ENCODE assay signal across 23 cellular contexts in genomic region chr14:61643546-61643945, GRCh38. TPM values are rescaled to one million over a fixed set of nuclear protein-coding genes. Genes with fewer than 3 reads are reported as not detected.
DNase-seq lines count a peak whose midpoint lies in the region; ATAC-seq and TF ChIP-seq lines count a peak whose summit lies in the region.
"Had no signal": no experiment of that assay in that cellular context is flagged by ENCODE, and none has a peak within 500 bp of the region (broad histone marks: within the 10 kb centered on the region; RNA-seq: fewer than 3 reads in every experiment).

No MANE protein-coding gene starts in this region.

- H3K4me1 ChIP-seq in hepatocyte (ENCODE audit: insufficient read depth), result no peaks in the 10 kb centered on the region

- no peaks in the 10 kb centered on the region for H3K79me2 ChIP-seq in hepatocyte

- no peak for DNase-seq in stimulated activated naive CD8-positive, alpha-beta T cell treated with anti-CD3 and anti-CD28 coated beads, Interleukin-15, amount 100 ng/mL, for 72 hours
- DNase-seq in activated B cell treated with CpG ODN at 0.5 μM for 24 hours, result no peak
- peak; percentile 58 for DNase-seq in iris pigment epithelial cell (ENCODE audit: low read depth)
- no peak for DNase-seq in H7
- no peak for DNase-seq in hepatocyte (ENCODE audit: low spot score)
- DNase-seq in AG08396 (ENCODE audit: low spot score), result no peak
- DNase-seq in coronary artery (ENCODE audit: low spot score), result no peak
- DNase-seq: activated CD8-positive, alpha-beta T cell treated with anti-CD3 and anti-CD28 coated beads, Interleukin-2, amount 10 ng/mL, durations not matched to agents 7 days and 5 days; CD4-positive, alpha-beta T cell; cerebellar nuclear complex; DMS79; MM.1S; naive thymus-derived CD8-positive, alpha-beta T cell; NCI-H1694 treated with DMSO at 0.1 percent for 48 hours; NCI-H226; stimulated activated CD4-positive, alpha-beta T cell treated with anti-CD3 and anti-CD28 coated beads, Interleukin-15, amount 100 ng/mL, for 24 hours; stimulated activated naive CD4-positive, alpha-beta T cell; T-cell had no signal

- no peak overlapping the region for H3K4me2 ChIP-seq in hepatocyte

- no peaks in the 10 kb centered on the region for H3K9me2 ChIP-seq in hepatocyte (replicated peaks; ENCODE audit: insufficient read depth)

- H3K27ac ChIP-seq in hepatocyte, result no peak overlapping the region
- H3K27ac ChIP-seq in coronary artery, result no peak overlapping the region
- H3K27ac ChIP-seq: gastroesophageal sphincter had no signal

- peaks cover 24% of the 10 kb centered on the region for H3K4me1 Mint-ChIP-seq in stimulated activated naive CD8-positive, alpha-beta T cell treated with anti-CD3 and anti-CD28 coated beads, Interleukin-15, Interleukin-2, amounts not matched to agents 100 ng/mL and 50 ng/mL, for 24 hours (ENCODE audit: low read depth)
- H3K4me1 Mint-ChIP-seq in stimulated activated naive CD8-positive, alpha-beta T cell treated with anti-CD3 and anti-CD28 coated beads, Interleukin-15, amount 100 ng/mL, for 72 hours, result peaks cover 21% of the 10 kb centered on the region
- peaks cover 29% of the 10 kb centered on the region for H3K4me1 Mint-ChIP-seq in activated B cell treated with CpG ODN at 0.5 μM for 24 hours

- no peaks in the 10 kb centered on the region for H3K36me3 Mint-ChIP-seq in stimulated activated naive CD8-positive, alpha-beta T cell treated with anti-CD3 and anti-CD28 coated beads, Interleukin-15, Interleukin-2, amounts not matched to agents 100 ng/mL and 50 ng/mL, for 24 hours (ENCODE audit: low read depth)
- no peaks in the 10 kb centered on the region for H3K36me3 Mint-ChIP-seq in activated B cell treated with CpG ODN at 0.5 μM for 24 hours (ENCODE audit: low read depth)
- H3K36me3 Mint-ChIP-seq: naive thymus-derived CD8-positive, alpha-beta T cell; T-cell; type B pancreatic cell; WTC11 had no signal

- TF ChIP-seq CTCF in activated B cell treated with CpG ODN at 0.5 μM for 24 hours (IDR thresholded peaks at IDR 0.05) (no peak), hepatocyte (IDR thresholded peaks at IDR 0.05; ENCODE audit: poor library complexity) (no peak), coronary artery (IDR thresholded peaks at IDR 0.05) (no peak)

- H3K27ac Mint-ChIP-seq in stimulated activated naive CD8-positive, alpha-beta T cell treated with anti-CD3 and anti-CD28 coated beads, Interleukin-15, Interleukin-2, amounts not matched to agents 100 ng/mL and 50 ng/mL, for 24 hours, result peak overlapping the region; percentile 38
- H3K27ac Mint-ChIP-seq in stimulated activated naive CD8-positive, alpha-beta T cell treated with anti-CD3 and anti-CD28 coated beads, Interleukin-15, amount 100 ng/mL, for 72 hours, result peak overlapping the region in 1 of 2 donors; percentile 44
- H3K27ac Mint-ChIP-seq in activated B cell treated with CpG ODN at 0.5 μM for 24 hours, result peak overlapping the region; percentile 57
- H3K27ac Mint-ChIP-seq: activated CD8-positive, alpha-beta T cell treated with anti-CD3 and anti-CD28 coated beads, Interleukin-2, amount 10 ng/mL, durations not matched to agents 7 days and 5 days; CD4-positive, alpha-beta T cell; naive thymus-derived CD8-positive, alpha-beta T cell; T-cell; type B pancreatic cell; WTC11 had no signal

- no peak for ATAC-seq in stimulated activated naive CD8-positive, alpha-beta T cell treated with anti-CD3 and anti-CD28 coated beads, Interleukin-15, amount 100 ng/mL, for 72 hours
- ATAC-seq in activated B cell treated with CpG ODN at 0.5 μM for 24 hours (ENCODE audit: low read depth), result no peak
- ATAC-seq: activated CD8-positive, alpha-beta T cell treated with anti-CD3 and anti-CD28 coated beads, Interleukin-2, amount 10 ng/mL, durations not matched to agents 7 days and 5 days; gastroesophageal sphincter; naive thymus-derived CD8-positive, alpha-beta T cell; Right ventricle myocardium inferior; T-cell; WTC11 had no signal

- 89% methylated on average over 2 of the region's 2 CpGs for WGBS in hepatocyte (ENCODE audit: low lambda C conversion rate, missing lambda C conversion rate)

- H3K27me3 ChIP-seq in H7 (ENCODE audit: control insufficient read depth, insufficient read depth, low read length) (no peaks in the 10 kb centered on the region), hepatocyte (no peaks in the 10 kb centered on the region)
- H3K27me3 ChIP-seq: gastroesophageal sphincter had no signal

- H3K4me3 ChIP-seq in H7 (ENCODE audit: insufficient read depth, low read depth, low read length) (no peak overlapping the region), hepatocyte (no peak overlapping the region), coronary artery (no peak overlapping the region)
- H3K4me3 ChIP-seq: gastroesophageal sphincter had no signal

- no peaks in the 10 kb centered on the region for H3K9me3 ChIP-seq in hepatocyte (ENCODE audit: low read depth)
- H3K9me3 ChIP-seq: gastroesophageal sphincter had no signal

- no peaks in the 10 kb centered on the region for H3K9me3 Mint-ChIP-seq in stimulated activated naive CD8-positive, alpha-beta T cell treated with anti-CD3 and anti-CD28 coated beads, Interleukin-15, Interleukin-2, amounts not matched to agents 100 ng/mL and 50 ng/mL, for 24 hours
- no peaks in the 10 kb centered on the region for H3K9me3 Mint-ChIP-seq in stimulated activated naive CD8-positive, alpha-beta T cell treated with anti-CD3 and anti-CD28 coated beads, Interleukin-15, amount 100 ng/mL, for 72 hours
- H3K9me3 Mint-ChIP-seq in activated B cell treated with CpG ODN at 0.5 μM for 24 hours, result no peaks in the 10 kb centered on the region
- H3K9me3 Mint-ChIP-seq: CD4-positive, alpha-beta T cell; naive thymus-derived CD8-positive, alpha-beta T cell; T-cell; type B pancreatic cell; WTC11 had no signal

- no peak overlapping the region for H3K4me3 Mint-ChIP-seq in stimulated activated naive CD8-positive, alpha-beta T cell treated with anti-CD3 and anti-CD28 coated beads, Interleukin-15, Interleukin-2, amounts not matched to agents 100 ng/mL and 50 ng/mL, for 24 hours
- no peak overlapping the region for H3K4me3 Mint-ChIP-seq in stimulated activated naive CD8-positive, alpha-beta T cell treated with anti-CD3 and anti-CD28 coated beads, Interleukin-15, amount 100 ng/mL, for 72 hours
- no peak overlapping the region for H3K4me3 Mint-ChIP-seq in activated B cell treated with CpG ODN at 0.5 μM for 24 hours
- H3K4me3 Mint-ChIP-seq: activated CD8-positive, alpha-beta T cell treated with anti-CD3 and anti-CD28 coated beads, Interleukin-2, amount 10 ng/mL, durations not matched to agents 7 days and 5 days; CD4-positive, alpha-beta T cell; naive thymus-derived CD8-positive, alpha-beta T cell; T-cell; type B pancreatic cell; WTC11 had no signal

- intact Hi-C loops in activated B cell treated with CpG ODN at 0.5 μM for 24 hours (cut with micrococcal nuclease), result loop anchor here (5.0 kb wide), 1 partner anchor 36 kb away; no protein-coding TSS in a partner anchor

- H3K36me3 ChIP-seq in H7 (replicated peaks; ENCODE audit: control insufficient read depth, insufficient read depth, low read length) (no peaks in the 10 kb centered on the region), hepatocyte (replicated peaks; ENCODE audit: insufficient read depth, low read depth) (no peaks in the 10 kb centered on the region)
- H3K36me3 ChIP-seq: gastroesophageal sphincter had no signal

- H4K20me1 ChIP-seq in hepatocyte (ENCODE audit: insufficient read depth, poor library complexity, severe bottlenecking), result no peaks in the 10 kb centered on the region

- H3K27me3 Mint-ChIP-seq in stimulated activated naive CD8-positive, alpha-beta T cell treated with anti-CD3 and anti-CD28 coated beads, Interleukin-15, Interleukin-2, amounts not matched to agents 100 ng/mL and 50 ng/mL, for 24 hours, result no peaks in the 10 kb centered on the region
- no peaks in the 10 kb centered on the region for H3K27me3 Mint-ChIP-seq in stimulated activated naive CD8-positive, alpha-beta T cell treated with anti-CD3 and anti-CD28 coated beads, Interleukin-15, amount 100 ng/mL, for 72 hours
- H3K27me3 Mint-ChIP-seq in activated B cell treated with CpG ODN at 0.5 μM for 24 hours, result no peaks in the 10 kb centered on the region
- H3K27me3 Mint-ChIP-seq: CD4-positive, alpha-beta T cell; naive thymus-derived CD8-positive, alpha-beta T cell; T-cell had no signal

- CTCF ChIA-PET in activated B cell treated with CpG ODN at 0.5 μM for 24 hours (lab: Charles Lee), result no interaction called here

- no peak overlapping the region for H2AFZ ChIP-seq in hepatocyte

- POLR2A ChIA-PET in activated B cell treated with CpG ODN at 0.5 μM for 24 hours (lab: Charles Lee), result interaction anchor here (0.6 kb wide), 1 partner anchor 20 kb away, joined by 4 read pairs; no protein-coding TSS in a partner anchor

RNA-seq across cellular contexts. Expression of gene HIF1A, which starts 51.8 kb away (rescaled TPM):
- total RNA-seq in activated B cell treated with CpG ODN at 0.5 μM for 24 hours (148 and 179 TPM in 2 replicates), hepatocyte (219 and 285 TPM in 2 replicates)
- 181 and 199 TPM in 2 replicates for total RNA-seq in H7 (2014; rRNA removed; shearing (Covaris generic))
- polyA plus RNA-seq in hepatocyte, result 169 and 181 TPM in 2 replicates
